Comparison of ENCODE assay signal across 8 cellular contexts in the genomic region with DNA sequence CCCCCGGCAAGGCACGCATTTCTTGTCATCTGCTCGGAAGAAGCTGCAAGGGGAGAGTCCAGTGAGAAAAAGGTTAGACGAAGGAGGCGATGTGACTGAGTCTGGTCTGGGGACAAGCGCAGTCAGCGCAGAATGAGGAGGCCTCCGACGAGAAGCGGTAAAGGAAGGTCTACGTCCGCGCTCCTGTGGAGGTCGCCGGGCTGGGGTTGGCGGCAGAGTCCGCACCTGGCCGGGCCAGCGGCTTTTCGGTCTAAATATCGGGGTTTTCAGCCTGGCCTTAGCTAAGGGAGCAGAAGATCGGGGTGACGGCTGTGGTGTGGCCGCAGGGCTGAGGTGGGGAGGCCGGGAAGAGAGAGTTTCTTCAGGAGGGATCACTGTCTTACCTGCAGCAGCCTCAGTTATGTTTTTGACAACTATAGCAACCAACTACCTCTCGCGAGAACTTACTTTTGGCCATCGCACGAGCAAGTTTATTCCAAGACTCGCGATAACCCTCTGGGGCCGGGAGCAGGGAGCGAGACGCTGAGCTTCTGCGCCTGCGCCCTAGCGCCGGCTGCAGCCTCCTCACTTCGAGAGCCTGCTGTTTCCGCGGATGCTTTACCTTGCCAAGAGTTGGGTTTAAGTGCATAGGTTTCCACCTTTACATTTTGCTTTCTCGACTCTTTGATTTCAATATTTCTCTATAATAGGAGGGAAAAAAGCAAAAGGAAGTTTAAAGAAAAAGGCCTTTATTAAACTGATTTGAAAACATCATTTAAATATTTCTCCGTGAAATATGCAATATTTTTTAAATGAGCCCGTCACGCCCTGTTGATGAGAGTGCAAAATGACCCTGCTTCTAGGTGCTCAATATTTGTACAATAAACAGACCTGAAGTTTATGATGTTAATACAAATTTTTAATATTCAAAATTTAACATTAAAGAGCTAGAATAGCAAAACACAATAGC. TPM values are rescaled to one million over a fixed set of nuclear protein-coding genes. Genes with fewer than 3 reads are reported as not detected.
DNase-seq lines count a peak whose midpoint lies in the region; ATAC-seq and TF ChIP-seq lines count a peak whose summit lies in the region.

A gene (minus strand): TSS at position 534 of the 949 bp plus-strand sequence. CDS start 4,068 bp downstream, outside the sequence.

- intact Hi-C loops in Right ventricle myocardium superior (cut with DNase I), result no loop called here

- H3K4me1 Mint-ChIP-seq in activated naive CD8-positive, alpha-beta T cell treated with anti-CD3 and anti-CD28 coated beads, Interleukin-2, amount 10 ng/mL, durations not matched to agents 7 days and 5 days, result peaks cover 9% of the 10 kb centered on the region
- H3K4me1 Mint-ChIP-seq in osteocyte (ENCODE audit: unreplicated experiment), result peaks cover 10% of the 10 kb centered on the region

- no peaks in the 10 kb centered on the region for H3K27me3 Mint-ChIP-seq in activated naive CD8-positive, alpha-beta T cell treated with anti-CD3 and anti-CD28 coated beads, Interleukin-2, amount 10 ng/mL, durations not matched to agents 7 days and 5 days
- peaks cover 34% of the 10 kb centered on the region for H3K27me3 Mint-ChIP-seq in osteocyte (ENCODE audit: unreplicated experiment)

- 1% methylated on average over 45 of the region's 45 CpGs for WGBS in thymus

- TF ChIP-seq CTCF in GM10266 (IDR thresholded peaks at IDR 0.05; ENCODE audit: control insufficient read depth, insufficient read depth, low read depth, missing control alignments) (no peak), osteocyte (IDR thresholded peaks at IDR 0.05) (no peak)

- H3K9me3 Mint-ChIP-seq in activated naive CD8-positive, alpha-beta T cell treated with anti-CD3 and anti-CD28 coated beads, Interleukin-2, amount 10 ng/mL, durations not matched to agents 7 days and 5 days, result peaks cover 3% of the 10 kb centered on the region
- H3K9me3 Mint-ChIP-seq in osteocyte (ENCODE audit: unreplicated experiment), result peaks cover 13% of the 10 kb centered on the region

- DNase-seq in GM10266 (ENCODE audit: extremely low spot score), result peak; percentile 91
- peak; percentile 92 for DNase-seq in NCI-H1105 (lab: John Stamatoyannopoulos, UW)
- peak; percentile 94 for DNase-seq in SKM-1 treated with dmso at 0.1 percent for 144 hours (lab: John Stamatoyannopoulos, UW; ENCODE audit: unreplicated experiment)
- DNase-seq in activated naive CD8-positive, alpha-beta T cell treated with anti-CD3 and anti-CD28 coated beads, Interleukin-2, amount 10 ng/mL, durations not matched to agents 7 days and 5 days, result peak; percentile 91
- DNase-seq in Right ventricle myocardium superior, result peak; percentile 93
- peak; percentile 98 for DNase-seq in osteocyte (ENCODE audit: extremely low spot score, unreplicated experiment)

- H3K36me3 Mint-ChIP-seq in activated naive CD8-positive, alpha-beta T cell treated with anti-CD3 and anti-CD28 coated beads, Interleukin-2, amount 10 ng/mL, durations not matched to agents 7 days and 5 days, result peaks cover 7% of the 10 kb centered on the region
- peaks cover 10% of the 10 kb centered on the region for H3K36me3 Mint-ChIP-seq in osteocyte (ENCODE audit: unreplicated experiment)

- ATAC-seq in HG02623 (IDR thresholded peaks at IDR 0.05; ENCODE audit: unreplicated experiment) (peak; percentile 92), Right ventricle myocardium superior (ENCODE audit: poor library complexity) (peak; percentile 98)
- peak; percentile 99 for ATAC-seq in activated naive CD8-positive, alpha-beta T cell treated with anti-CD3 and anti-CD28 coated beads, Interleukin-2, amount 10 ng/mL, durations not matched to agents 7 days and 5 days (ENCODE audit: low read depth)

- H3K4me1 ChIP-seq in thymus (ENCODE audit: control insufficient read depth, insufficient read depth, low read length), result no peaks in the 10 kb centered on the region

- no peaks in the 10 kb centered on the region for H3K9me3 ChIP-seq in thymus (ENCODE audit: control insufficient read depth)

- H3K27ac ChIP-seq in thymus (ENCODE audit: low read depth), result peak within 1 kb of the TSS; percentile 43

- POLR2A ChIA-PET in activated naive CD8-positive, alpha-beta T cell treated with anti-CD3 and anti-CD28 coated beads, Interleukin-2, amount 10 ng/mL, durations not matched to agents 7 days and 5 days (lab: Charles Lee), result interaction anchor here (0.6 to 2.6 kb wide), 11 partner anchors 8 to 294 kb away, joined by 3 to 14 read pairs (median 4); a partner anchor contains a TSS

- H3K4me3 Mint-ChIP-seq in activated naive CD8-positive, alpha-beta T cell treated with anti-CD3 and anti-CD28 coated beads, Interleukin-2, amount 10 ng/mL, durations not matched to agents 7 days and 5 days, result peak within 1 kb of the TSS; percentile 97
- H3K4me3 Mint-ChIP-seq in osteocyte (ENCODE audit: unreplicated experiment), result peak within 1 kb of the TSS; percentile 89

- H3K27ac Mint-ChIP-seq in activated naive CD8-positive, alpha-beta T cell treated with anti-CD3 and anti-CD28 coated beads, Interleukin-2, amount 10 ng/mL, durations not matched to agents 7 days and 5 days, result peak within 1 kb of the TSS; percentile 91
- peak within 1 kb of the TSS; percentile 91 for H3K27ac Mint-ChIP-seq in osteocyte (ENCODE audit: unreplicated experiment)

- H3K4me3 ChIP-seq in thymus (ENCODE audit: low read length), result peak within 1 kb of the TSS; percentile 77

- H3K27me3 ChIP-seq in thymus (ENCODE audit: control insufficient read depth, insufficient read depth), result no peaks in the 10 kb centered on the region

- H3K36me3 ChIP-seq in thymus (ENCODE audit: control insufficient read depth, insufficient read depth), result no peaks in the 10 kb centered on the region

RNA-seq across cellular contexts. Expression of the gene that starts here (rescaled TPM):
- total RNA-seq in activated naive CD8-positive, alpha-beta T cell treated with anti-CD3 and anti-CD28 coated beads, Interleukin-2, amount 10 ng/mL, durations not matched to agents 7 days and 5 days, result 1 to 10 TPM; 2.0 to 2.2 TPM
- total RNA-seq in Right ventricle myocardium superior (1.5 TPM), osteocyte (0.86 and 1.2 TPM in 2 replicates)
- 14.3 TPM for polyA plus RNA-seq in thymus

Comparison
In these comparisons a context has a peak if more than half of its experiments do, and no peak if none do; other contexts are left out.
1. Peak in every context shown above with its lines: DNase-seq, ATAC-seq, H3K4me3 ChIP-seq and H3K27ac ChIP-seq.